ENCODE assay signal across 19 cellular contexts in genomic region chr2:168478206-168478605, GRCh38.
"Had no signal": no experiment of that assay in that cellular context is flagged by ENCODE, and none has a peak within 500 bp of the region (broad histone marks: within the 10 kb centered on the region; RNA-seq: fewer than 3 reads in every experiment).

No MANE protein-coding gene starts in this region.

- DNase-seq: activated CD4-positive, alpha-beta T cell treated with anti-CD3 and anti-CD28 coated beads for 36 hours; activated CD8-positive, alpha-beta memory T cell treated with anti-CD3 and anti-CD28 coated beads, Interleukin-2, amount 50 U/mL, for 48 hours; activated CD8-positive, alpha-beta T cell treated with anti-CD3 and anti-CD28 coated beads, Interleukin-2, amount 10 ng/mL, durations not matched to agents 7 days and 5 days; effector CD4-positive, alpha-beta T cell; hippocampal formation; mammary epithelial cell; stimulated activated CD4-positive, alpha-beta T cell treated with anti-CD3 and anti-CD28 coated beads, Interleukin-4, amount 100 ng/mL, for 24 hours; stimulated activated naive CD8-positive, alpha-beta T cell treated with anti-CD3 and anti-CD28 coated beads, Interleukin-15, amount 100 ng/mL, for 72 hours; T-cell; T1000 had no signal

- H3K36me3 ChIP-seq: cardiac muscle cell, prostate gland, thoracic aorta had no signal

- H3K4me3 ChIP-seq: cardiac muscle cell, coronary artery, prostate gland, thoracic aorta had no signal

- H3K36me3 Mint-ChIP-seq: T-cell had no signal

- H3K27ac Mint-ChIP-seq: activated CD4-positive, alpha-beta T cell treated with anti-CD3 and anti-CD28 coated beads for 36 hours; activated CD8-positive, alpha-beta T cell treated with anti-CD3 and anti-CD28 coated beads, Interleukin-2, amount 10 ng/mL, durations not matched to agents 7 days and 5 days; stimulated activated naive CD8-positive, alpha-beta T cell treated with anti-CD3 and anti-CD28 coated beads, Interleukin-15, amount 100 ng/mL, for 72 hours; T-cell had no signal

- FAIRE-seq: astrocyte, frontal cortex, urothelium cell line had no signal

- H3K27me3 ChIP-seq: cardiac muscle cell had no signal

- H3K9me3 Mint-ChIP-seq: stimulated activated naive CD8-positive, alpha-beta T cell treated with anti-CD3 and anti-CD28 coated beads, Interleukin-15, amount 100 ng/mL, for 72 hours; T-cell had no signal

- H3K27me3 Mint-ChIP-seq: activated CD4-positive, alpha-beta T cell treated with anti-CD3 and anti-CD28 coated beads for 36 hours; stimulated activated naive CD8-positive, alpha-beta T cell treated with anti-CD3 and anti-CD28 coated beads, Interleukin-15, amount 100 ng/mL, for 72 hours; T-cell had no signal

- H3K4me3 Mint-ChIP-seq: activated CD4-positive, alpha-beta T cell treated with anti-CD3 and anti-CD28 coated beads for 36 hours; activated CD8-positive, alpha-beta T cell treated with anti-CD3 and anti-CD28 coated beads, Interleukin-2, amount 10 ng/mL, durations not matched to agents 7 days and 5 days; nephron; stimulated activated naive CD8-positive, alpha-beta T cell treated with anti-CD3 and anti-CD28 coated beads, Interleukin-15, amount 100 ng/mL, for 72 hours; T-cell had no signal

- H3K27ac ChIP-seq: cardiac muscle cell, coronary artery, prostate gland, thoracic aorta, VCaP had no signal

- H3K4me1 ChIP-seq: prostate gland had no signal

- H3K9me3 ChIP-seq: prostate gland, thoracic aorta had no signal

- ATAC-seq: activated CD4-positive, alpha-beta T cell treated with anti-CD3 and anti-CD28 coated beads for 36 hours; activated CD8-positive, alpha-beta T cell treated with anti-CD3 and anti-CD28 coated beads, Interleukin-2, amount 10 ng/mL, durations not matched to agents 7 days and 5 days; stimulated activated naive CD8-positive, alpha-beta T cell treated with anti-CD3 and anti-CD28 coated beads, Interleukin-15, amount 100 ng/mL, for 72 hours; T-cell had no signal
